In the genomic region with DNA sequence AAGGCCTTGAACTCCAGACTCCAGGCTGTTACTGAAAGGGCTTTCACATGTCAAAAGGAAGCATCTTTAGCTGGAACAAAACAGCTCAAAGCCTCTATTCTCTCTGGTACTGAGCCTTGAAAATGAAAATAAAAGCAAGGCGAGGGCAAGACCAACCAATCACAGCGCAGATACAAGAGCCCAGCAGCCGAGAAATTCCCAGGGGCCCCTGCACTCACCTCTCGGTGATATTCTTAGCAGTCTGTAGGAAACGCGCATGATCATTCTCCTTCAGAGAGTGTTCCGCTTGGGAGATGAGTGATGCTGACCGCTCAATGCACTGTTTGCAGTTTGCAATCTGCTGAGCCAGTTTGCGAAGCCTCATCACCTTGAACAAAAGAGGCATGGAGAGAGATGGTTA, we compare ENCODE assay signal across 9 cellular contexts.
A peak's percentile ranks its signal among the peaks of the same experiment; 100 is the strongest.
DNase-seq lines count a peak whose midpoint lies in the region; ATAC-seq, FAIRE-seq and TF ChIP-seq lines count a peak whose summit lies in the region.
"Had no signal": no experiment of that assay in that cellular context is flagged by ENCODE, and none has a peak within 500 bp of the region (broad histone marks: within the 10 kb centered on the region; RNA-seq: fewer than 3 reads in every experiment).

No MANE protein-coding gene starts in this region.

- no peaks in the 10 kb centered on the region for H4K20me1 ChIP-seq in MM.1S (ENCODE audit: insufficient read depth, low read length)

- no peaks in the 10 kb centered on the region for H3K27me3 Mint-ChIP-seq in naive B cell

- H3K36me3 ChIP-seq in MM.1S (replicated peaks; ENCODE audit: insufficient read depth, low read length), result no peaks in the 10 kb centered on the region

- no peak for TF ChIP-seq CTCF in MM.1S (IDR thresholded peaks at IDR 0.05; ENCODE audit: low read length)

- no peak for FAIRE-seq in H54 (lab: Jason Lieb, UNC)

- H3K27ac Mint-ChIP-seq in naive B cell, result peak overlapping the region; percentile 53 to 96 (median 79)

- no peak overlapping the region for H3K4me2 ChIP-seq in MM.1S (ENCODE audit: low read depth, low read length)

- no peaks in the 10 kb centered on the region for H3K36me3 Mint-ChIP-seq in naive B cell

- no peaks in the 10 kb centered on the region for H3F3A ChIP-seq in MM.1S (ENCODE audit: insufficient read depth, low read length)

- no peak overlapping the region for H3K9ac ChIP-seq in MM.1S (ENCODE audit: low read length)

- no peak overlapping the region for H2AFZ ChIP-seq in MM.1S (ENCODE audit: low read length)

- H3K27me3 ChIP-seq in MM.1S (replicated peaks; ENCODE audit: insufficient read depth, low read length), result no peaks in the 10 kb centered on the region

- H3K4me1 Mint-ChIP-seq in naive B cell, result peaks cover 7 to 11% (median 10%) of the 10 kb centered on the region in 3 donors

- no peaks in the 10 kb centered on the region for H3K79me2 ChIP-seq in MM.1S (ENCODE audit: low read length)

- H3K9me3 Mint-ChIP-seq in naive B cell, result peaks cover 0 to 4% (median 2%) of the 10 kb centered on the region in 7 donors

- peak; percentile 84 for ATAC-seq in GM18867 (IDR thresholded peaks at IDR 0.05; ENCODE audit: unreplicated experiment)
- ATAC-seq in HG02571 (IDR thresholded peaks at IDR 0.05; ENCODE audit: unreplicated experiment), result peak; percentile 87
- ATAC-seq in naive B cell (ENCODE audit: low read depth in 2 of 2), result peak; percentile 97 to 99

- H3K4me3 ChIP-seq in MM.1S (ENCODE audit: low read length), result no peak overlapping the region

- peak overlapping the region; percentile 49 to 85 (median 70) for H3K4me3 Mint-ChIP-seq in naive B cell

- H3K9me2 ChIP-seq in MM.1S (replicated peaks; ENCODE audit: insufficient read depth, low read length), result no peaks in the 10 kb centered on the region

- H3K27ac ChIP-seq in MM.1S (ENCODE audit: low read length), result no peak overlapping the region

- H3K4me1 ChIP-seq in MM.1S (ENCODE audit: low read length), result no peaks in the 10 kb centered on the region

- no peaks in the 10 kb centered on the region for H3K9me3 ChIP-seq in MM.1S (replicated peaks; ENCODE audit: insufficient read depth, low read length)

- peak; percentile 10 for DNase-seq in MM.1S
- peak; percentile 35 for DNase-seq in naive B cell
- DNase-seq in NCI-H2227 treated with DMSO at 0.1 percent for 48 hours (lab: John Stamatoyannopoulos, UW), result no peak
- no peak for DNase-seq in effector CD8-positive, alpha-beta T cell (lab: John Stamatoyannopoulos, UW)
- DNase-seq in H54 (ENCODE audit: insufficient read length, low spot score), result no peak
- DNase-seq in stimulated activated CD4-positive, alpha-beta T cell treated with anti-CD3 and anti-CD28 coated beads, Interleukin-4, amount 100 ng/mL, for 1 hour, result no peak
- DNase-seq: NCI-H1694 treated with DMSO at 0.1 percent for 48 hours had no signal

- no peak for TF ChIP-seq POLR2A in H54 (IDR thresholded peaks at IDR 0.05; ENCODE audit: low read depth, low read length)

Comparison
In these comparisons a context has a peak if more than half of its experiments do, and no peak if none do; other contexts are left out.
1. DNase-seq: peak in MM.1S (single experiment) and naive B cell (single experiment); none in NCI-H2227 treated with DMSO at 0.1 percent for 48 hours (single experiment), effector CD8-positive, alpha-beta T cell (single experiment), H54 (single experiment) and stimulated activated CD4-positive, alpha-beta T cell treated with anti-CD3 and anti-CD28 coated beads, Interleukin-4, amount 100 ng/mL, for 1 hour (single experiment).
2. Peak in every context shown above with its lines, with median percentiles within 50 percentile points of each other: ATAC-seq.